Comparison of ENCODE assay signal across 20 cellular contexts in genomic region chr10:46217749-46218453, GRCh38.
DNase-seq lines count a peak whose midpoint lies in the region; ATAC-seq, FAIRE-seq and TF ChIP-seq lines count a peak whose summit lies in the region.
"Had no signal": no experiment of that assay in that cellular context is flagged by ENCODE, and none has a peak within 500 bp of the region (broad histone marks: within the 10 kb centered on the region; RNA-seq: fewer than 3 reads in every experiment).

No MANE protein-coding gene starts in this region.

- DNase-seq in HepG2 (ENCODE audit: low spot score) (no peak), right lobe of liver (no peak), IMR-90 (no peak), H1 (ENCODE audit: low read depth in 1 of 2, low spot score in 2 of 2) (no peak)
- DNase-seq in stimulated activated effector memory CD8-positive, alpha-beta T cell treated with anti-CD3 and anti-CD28 coated beads, Interleukin-12 subunit alpha, Interleukin-12 subunit beta, amount 100 ng/mL, for 72 hours (ENCODE audit: low spot score in 2 of 2): no peak
- DNase-seq: caudate nucleus, DMS79 treated with DMSO at 0.1 percent for 48 hours, left colon, NCI-H1105 treated with DMSO at 0.1 percent for 48 hours, NCI-H510A treated with DMSO at 0.1 percent for 48 hours, occipital lobe, retina, SW 1271, thyroid gland had no signal

- TF ChIP-seq CTCF in HepG2 (CRISPR knock-in tag; IDR thresholded peaks at IDR 0.05) (no peak), right lobe of liver (IDR thresholded peaks at IDR 0.05) (no peak), IMR-90 (conservative IDR thresholded peaks at IDR 0.05; ENCODE audit: low read depth, low read length) (no peak), H1 (IDR thresholded peaks at IDR 0.05; ENCODE audit: control extremely low read depth in 1 of 3, insufficient read depth in 1 of 3, low read depth in 1 of 3, low read length in 3 of 3) (no peak)

- H3K56ac ChIP-seq in IMR-90 (ENCODE audit: extremely low read depth, insufficient read depth, low read length): no peak overlapping the region
- no peak overlapping the region for H3K56ac ChIP-seq in H1 (replicated peaks; ENCODE audit: insufficient read length, low read depth, low read length)

- no peak overlapping the region for H2BK20ac ChIP-seq in IMR-90 (ENCODE audit: low read depth, low read length)
- H2BK20ac ChIP-seq in H1 (ENCODE audit: low read length): no peak overlapping the region

- H3K4me1 ChIP-seq in HepG2 (ENCODE audit: insufficient read depth, low read length) (peaks cover 19% of the 10 kb centered on the region), right lobe of liver (no peaks in the 10 kb centered on the region), IMR-90 (ENCODE audit: control insufficient read depth, insufficient read depth, low read length) (no peaks in the 10 kb centered on the region), H1 (replicated peaks in 1 of 4; ENCODE audit: control insufficient read depth in 3 of 4, insufficient read depth in 4 of 4, low read length in 3 of 4) (no peaks in the 10 kb centered on the region; a peak in 1 of 7 replicates)
- H3K4me1 ChIP-seq: gastroesophageal sphincter, thyroid gland had no signal

- H3K79me1 ChIP-seq in IMR-90 (ENCODE audit: low read depth in 1 of 2, low read length in 2 of 2) (no peaks in the 10 kb centered on the region), H1 (ENCODE audit: low read depth, low read length) (no peaks in the 10 kb centered on the region)

- H2AK9ac ChIP-seq in IMR-90 (replicated peaks; ENCODE audit: low read depth, low read length, poor library complexity): no peak overlapping the region

- no peak overlapping the region for H4K91ac ChIP-seq in IMR-90 (ENCODE audit: insufficient read depth, low read depth, low read length)
- H4K91ac ChIP-seq in H1 (replicated peaks; ENCODE audit: insufficient read length, low read length): no peak overlapping the region

- H2AFZ ChIP-seq in HepG2 (ENCODE audit: low read length) (peak overlapping the region; percentile 77), IMR-90 (replicated peaks; ENCODE audit: low read length, poor library complexity) (no peak overlapping the region), H1 (ENCODE audit: low read length) (no peak overlapping the region)
- H2AFZ ChIP-seq: GM23248 had no signal

- in situ Hi-C loops in HepG2 (cut with HindIII; ENCODE audit: extremely low pct_ligation_motif_present, low pct_unique_long_range_greater_than_20kb): no loop called here
- in situ Hi-C loops in IMR-90 (cut with MboI; ENCODE audit: low sequenced_read_pairs): no loop called here

- H3K18ac ChIP-seq in IMR-90 (ENCODE audit: low read depth, low read length) (no peak overlapping the region), H1 (ENCODE audit: extremely low read depth, low read length) (no peak overlapping the region)

- H2BK12ac ChIP-seq in H1 (ENCODE audit: low read depth, low read length): peak overlapping the region; percentile 6; the same call in 1 of the 2 replicates

- H4K20me1 ChIP-seq in HepG2 (ENCODE audit: insufficient read depth, low read length) (no peaks in the 10 kb centered on the region), IMR-90 (ENCODE audit: insufficient read depth, low read length) (no peaks in the 10 kb centered on the region), H1 (replicated peaks in 1 of 2; ENCODE audit: control insufficient read depth in 1 of 2, insufficient read depth in 2 of 2, low read length in 2 of 2) (no peaks in the 10 kb centered on the region)

- no peaks in the 10 kb centered on the region for H3K9me3 Mint-ChIP-seq in stimulated activated effector memory CD8-positive, alpha-beta T cell treated with anti-CD3 and anti-CD28 coated beads, Interleukin-12 subunit alpha, Interleukin-12 subunit beta, amount 100 ng/mL, for 72 hours
- H3K9me3 Mint-ChIP-seq: activated T-helper 2 cell treated with anti-CD3 and anti-CD28 coated beads, Interferon-gamma antibody, Interleukin-2, Interleukin-4, amounts not matched to agents 10 μg/mL and 5 μg/mL and 100 μg/mL, durations not matched to agents 14 hours and 24 hours and 36 hours had no signal

- H3K27me3 ChIP-seq in HepG2 (ENCODE audit: control insufficient read depth in 1 of 2, insufficient read depth in 2 of 2, low read length in 2 of 2) (peaks cover 0 to 15% of the 10 kb centered on the region in 2 experiments; a peak in 3 of 5 replicates), right lobe of liver (no peaks in the 10 kb centered on the region), IMR-90 (ENCODE audit: control insufficient read depth, insufficient read depth, low read length) (peaks cover 18% of the 10 kb centered on the region), H1 (replicated peaks in 1 of 4; ENCODE audit: control insufficient read depth in 3 of 4, extremely low read depth in 1 of 4, insufficient read depth in 3 of 4, low read length in 3 of 4) (no peaks in the 10 kb centered on the region)
- H3K27me3 ChIP-seq: thyroid gland had no signal

- H3K4ac ChIP-seq in IMR-90 (ENCODE audit: low read depth, low read length) (no peak overlapping the region), H1 (replicated peaks; ENCODE audit: insufficient read length, low read depth, low read length) (no peak overlapping the region)

- H3K36me3 Mint-ChIP-seq in stimulated activated effector memory CD8-positive, alpha-beta T cell treated with anti-CD3 and anti-CD28 coated beads, Interleukin-12 subunit alpha, Interleukin-12 subunit beta, amount 100 ng/mL, for 72 hours: no peaks in the 10 kb centered on the region

- H3K4me1 Mint-ChIP-seq in stimulated activated effector memory CD8-positive, alpha-beta T cell treated with anti-CD3 and anti-CD28 coated beads, Interleukin-12 subunit alpha, Interleukin-12 subunit beta, amount 100 ng/mL, for 72 hours: peaks cover 40% of the 10 kb centered on the region

- no peak overlapping the region for H3K27ac ChIP-seq in HepG2 (ENCODE audit: extremely low read length, insufficient read depth, low read length)
- no peak overlapping the region for H3K27ac ChIP-seq in right lobe of liver
- no peak overlapping the region for H3K27ac ChIP-seq in IMR-90 (ENCODE audit: insufficient read depth, low read length)
- H3K27ac ChIP-seq in H1 (ENCODE audit: low read depth, low read length): no peak overlapping the region
- H3K27ac ChIP-seq: gastroesophageal sphincter, GM23248, thyroid gland had no signal

- no peak overlapping the region for H3K14ac ChIP-seq in IMR-90 (replicated peaks; ENCODE audit: low read depth, low read length)
- H3K14ac ChIP-seq in H1 (ENCODE audit: insufficient read length): no peak overlapping the region

- TF ChIP-seq RAD21 in HepG2 (CRISPR knock-in tag; IDR thresholded peaks at IDR 0.05): no peak
- no peak for TF ChIP-seq RAD21 in IMR-90 (IDR thresholded peaks at IDR 0.05; ENCODE audit: low read length)
- no peak for TF ChIP-seq RAD21 in H1 (IDR thresholded peaks at IDR 0.05 in 1 of 2, conservative IDR thresholded peaks at IDR 0.05 in 1 of 2; ENCODE audit: low read depth in 2 of 2, low read length in 2 of 2)

- no TSS peak for BruUV-seq in HepG2 (replicated peaks; lab: Mats Ljungman, UMichigan)
- BruUV-seq in IMR-90 (replicated peaks; lab: Mats Ljungman, UMichigan): no TSS peak

- H3K4me3 ChIP-seq in HepG2 (replicated peaks in 1 of 3; ENCODE audit: insufficient read depth in 1 of 3, low read depth in 2 of 3, low read length in 3 of 3) (peak overlapping the region in 2 of 3 experiments; percentile 5 to 47; a peak in 3 of 6 replicates), right lobe of liver (no peak overlapping the region), IMR-90 (ENCODE audit: insufficient read depth, low read depth, low read length) (no peak overlapping the region), H1 (ENCODE audit: extremely low read depth in 1 of 4, insufficient read depth in 2 of 4, low read depth in 3 of 4, low read length in 4 of 4) (no peak overlapping the region)
- H3K4me3 ChIP-seq: gastroesophageal sphincter, GM23248, thyroid gland had no signal

- H2BK15ac ChIP-seq in IMR-90 (ENCODE audit: low read depth, low read length) (no peak overlapping the region), H1 (ENCODE audit: low read length) (peak overlapping the region; percentile 53)

- H3K36me3 ChIP-seq in HepG2 (replicated peaks in 1 of 2; ENCODE audit: control insufficient read depth in 1 of 2, insufficient read depth in 2 of 2, low read length in 2 of 2): no peaks in the 10 kb centered on the region
- H3K36me3 ChIP-seq in right lobe of liver: no peaks in the 10 kb centered on the region
- no peaks in the 10 kb centered on the region for H3K36me3 ChIP-seq in IMR-90 (ENCODE audit: control insufficient read depth, insufficient read depth, low read length)
- no peaks in the 10 kb centered on the region for H3K36me3 ChIP-seq in H1 (ENCODE audit: control insufficient read depth in 2 of 4, insufficient read depth in 4 of 4, low read length in 3 of 4)
- H3K36me3 ChIP-seq: gastroesophageal sphincter, thyroid gland had no signal

- no peak overlapping the region for H2AK5ac ChIP-seq in IMR-90 (ENCODE audit: low read depth, low read length)
- H2AK5ac ChIP-seq in H1 (ENCODE audit: low read depth, low read length): peak overlapping the region; percentile 77; the same call in 1 of the 2 replicates

- POLR2A ChIA-PET in HepG2 (lab: Yijun Ruan, JAX) (no interaction called here), IMR-90 (lab: Charles Lee; ENCODE audit: unreplicated experiment) (no interaction called here), H1 (lab: Charles Lee; ENCODE audit: partially characterized antibody) (no interaction called here)

- H3K9me1 ChIP-seq in IMR-90 (ENCODE audit: insufficient read depth, low read length): peaks cover 4% of the 10 kb centered on the region; the same call in 1 of the 2 replicates

- H3K9ac ChIP-seq in HepG2 (ENCODE audit: insufficient read depth, low read depth, low read length) (no peak overlapping the region), IMR-90 (ENCODE audit: low read depth, low read length) (no peak overlapping the region), H1 (replicated peaks in 1 of 4; ENCODE audit: extremely low read depth in 1 of 4, low read depth in 3 of 4, low read length in 3 of 4) (no peak overlapping the region)
- H3K9ac ChIP-seq: GM23248 had no signal

- H3K23ac ChIP-seq in IMR-90 (ENCODE audit: low read depth, low read length): no peak overlapping the region
- no peak overlapping the region for H3K23ac ChIP-seq in H1 (ENCODE audit: insufficient read length)

- H3K9me3 ChIP-seq in HepG2 (ENCODE audit: low read length): no peaks in the 10 kb centered on the region
- no peaks in the 10 kb centered on the region for H3K9me3 ChIP-seq in right lobe of liver
- H3K9me3 ChIP-seq in IMR-90 (ENCODE audit: control insufficient read depth, insufficient read depth, low read length): no peaks in the 10 kb centered on the region
- H3K9me3 ChIP-seq in H1 (ENCODE audit: insufficient read depth in 2 of 2, low read depth in 1 of 2, low read length in 1 of 2): peaks cover 0 to under 1% of the 10 kb centered on the region in 2 experiments; a peak in 1 of 4 replicates
- H3K9me3 ChIP-seq: gastroesophageal sphincter, thyroid gland had no signal

- H3K79me2 ChIP-seq in HepG2 (ENCODE audit: insufficient read depth, low read length): no peaks in the 10 kb centered on the region
- H3K79me2 ChIP-seq in H1 (ENCODE audit: control insufficient read depth in 1 of 2, insufficient read depth in 2 of 2, low read length in 2 of 2): no peaks in the 10 kb centered on the region

- CTCF ChIA-PET in HepG2 (lab: Yijun Ruan, JAX; ENCODE audit: low intra/inter-chr PET ratio, low total read pairs) (no interaction called here), IMR-90 (lab: Yijun Ruan, JAX) (no interaction called here), H1 (lab: Charles Lee; ENCODE audit: partially characterized antibody) (interaction anchor here (1.1 to 6.0 kb wide), 2 partner anchors 10 to 36 kb away, joined by 3 to 73 read pairs; no protein-coding TSS in a partner anchor)

- TF ChIP-seq POLR2A in HepG2 (IDR thresholded peaks at IDR 0.05; ENCODE audit: insufficient read depth in 1 of 2, low read depth in 2 of 2, low read length in 2 of 2) (no peak), right lobe of liver (IDR thresholded peaks at IDR 0.05) (no peak), IMR-90 (IDR thresholded peaks at IDR 0.05; ENCODE audit: low read depth, low read length) (no peak), H1 (IDR thresholded peaks at IDR 0.05; ENCODE audit: control extremely low read depth in 1 of 2, low read depth in 2 of 2, low read length in 2 of 2) (no peak)

- dilution Hi-C loops in IMR-90 (cut with HindIII; ENCODE audit: low sequenced_read_pairs, unreplicated experiment): no loop called here

- H3K4me2 ChIP-seq in HepG2 (ENCODE audit: low read depth, low read length) (peak overlapping the region; percentile 64), IMR-90 (ENCODE audit: low read depth, low read length) (no peak overlapping the region), H1 (ENCODE audit: insufficient read depth in 1 of 2, low read depth in 2 of 2, low read length in 2 of 2) (no peak overlapping the region)

- no peak overlapping the region for H3K4me3 Mint-ChIP-seq in stimulated activated effector memory CD8-positive, alpha-beta T cell treated with anti-CD3 and anti-CD28 coated beads, Interleukin-12 subunit alpha, Interleukin-12 subunit beta, amount 100 ng/mL, for 72 hours

- H4K8ac ChIP-seq in IMR-90 (ENCODE audit: low read depth in 2 of 2, low read length in 2 of 2) (no peak overlapping the region), H1 (ENCODE audit: extremely low read depth, insufficient read depth, low read length) (no peak overlapping the region)

- peak overlapping the region; percentile 40 for H3K27ac Mint-ChIP-seq in stimulated activated effector memory CD8-positive, alpha-beta T cell treated with anti-CD3 and anti-CD28 coated beads, Interleukin-12 subunit alpha, Interleukin-12 subunit beta, amount 100 ng/mL, for 72 hours
- H3K27ac Mint-ChIP-seq: activated T-helper 2 cell treated with anti-CD3 and anti-CD28 coated beads, Interferon-gamma antibody, Interleukin-2, Interleukin-4, amounts not matched to agents 10 μg/mL and 5 μg/mL and 100 μg/mL, durations not matched to agents 14 hours and 24 hours and 36 hours had no signal

- ATAC-seq in HepG2 (no peak), right lobe of liver (no peak), IMR-90 (ENCODE audit: low read depth) (no peak), HG03520 (IDR thresholded peaks at IDR 0.05; ENCODE audit: unreplicated experiment) (no peak), HG03196 (IDR thresholded peaks at IDR 0.05; ENCODE audit: unreplicated experiment) (no peak), GM18498 (IDR thresholded peaks at IDR 0.05; ENCODE audit: unreplicated experiment) (no peak)
- ATAC-seq in stimulated activated effector memory CD8-positive, alpha-beta T cell treated with anti-CD3 and anti-CD28 coated beads, Interleukin-12 subunit alpha, Interleukin-12 subunit beta, amount 100 ng/mL, for 72 hours: no peak
- ATAC-seq: gastroesophageal sphincter, left colon had no signal

- no peak for FAIRE-seq in HepG2 (lab: Jason Lieb, UNC)
- FAIRE-seq in H1 (lab: Jason Lieb, UNC): no peak

- H4K5ac ChIP-seq in IMR-90 (ENCODE audit: low read depth, low read length) (no peak overlapping the region), H1 (ENCODE audit: insufficient read length, low read depth, low read length) (no peak overlapping the region)

- peaks cover 5% of the 10 kb centered on the region; the same call in 1 of the 2 replicates for H3K23me2 ChIP-seq in H1 (ENCODE audit: low read depth, low read length)

- peak overlapping the region; percentile 26 for H2BK5ac ChIP-seq in IMR-90 (ENCODE audit: low read depth, low read length, poor library complexity, severe bottlenecking)
- peak overlapping the region; percentile 9; the same call in 1 of the 2 replicates for H2BK5ac ChIP-seq in H1 (ENCODE audit: low read depth, low read length)

- intact Hi-C loops in HepG2 (cut with micrococcal nuclease; ENCODE audit: unreplicated experiment): no loop called here
- intact Hi-C loops in right lobe of liver (cut with DNase I): no loop called here
- intact Hi-C loops in IMR-90 (cut with micrococcal nuclease): no loop called here

- TF ChIP-seq EP300 in HepG2 (IDR thresholded peaks at IDR 0.05; ENCODE audit: low read depth in 2 of 2, low read length in 2 of 2) (no peak), HepG2 (CRISPR knock-in tag; IDR thresholded peaks at IDR 0.05; ENCODE audit: borderline replicate concordance) (no peak), H1 (IDR thresholded peaks at IDR 0.05; ENCODE audit: borderline replicate concordance in 1 of 2, low read depth in 2 of 2, low read length in 2 of 2) (no peak)

- WGBS in HepG2 (ENCODE audit: low lambda C conversion rate): 38% methylated on average over 6 of the region's 6 CpGs
- WGBS in right lobe of liver (ENCODE audit: insufficient coverage, low coverage, low lambda C conversion rate, missing lambda C conversion rate): 65% methylated on average over 4 of the region's 6 CpGs
- 79% methylated on average over 4 of the region's 6 CpGs; no CpG with 5 or more reads in 1 of the 2 experiments for WGBS in IMR-90 (ENCODE audit: extremely low coverage in 2 of 2, insufficient read length in 1 of 2), 2 experiments
- 93% methylated on average over 6 of the region's 6 CpGs; no CpG with 5 or more reads in 1 of the 2 experiments for WGBS in H1 (ENCODE audit: extremely low coverage in 1 of 2, insufficient coverage in 1 of 2, insufficient read length in 1 of 2, insufficient replicate concordance in 2 of 2, low coverage in 1 of 2, low lambda C conversion rate in 2 of 2, missing lambda C conversion rate in 1 of 2), 2 experiments

- no peak overlapping the region for H2BK120ac ChIP-seq in IMR-90 (ENCODE audit: low read depth, low read length)
- H2BK120ac ChIP-seq in H1 (replicated peaks; ENCODE audit: low read depth, low read length): no peak overlapping the region

Comparison
In these comparisons a context has a peak if more than half of its experiments do, and no peak if none do; other contexts are left out.
1. H3K4me3 ChIP-seq: peak in HepG2 (2 of 3); none in right lobe of liver (0 of 3), IMR-90 (single experiment) and H1 (0 of 4).